10 cellular contexts compared by ENCODE assay signal in the genomic region with DNA sequence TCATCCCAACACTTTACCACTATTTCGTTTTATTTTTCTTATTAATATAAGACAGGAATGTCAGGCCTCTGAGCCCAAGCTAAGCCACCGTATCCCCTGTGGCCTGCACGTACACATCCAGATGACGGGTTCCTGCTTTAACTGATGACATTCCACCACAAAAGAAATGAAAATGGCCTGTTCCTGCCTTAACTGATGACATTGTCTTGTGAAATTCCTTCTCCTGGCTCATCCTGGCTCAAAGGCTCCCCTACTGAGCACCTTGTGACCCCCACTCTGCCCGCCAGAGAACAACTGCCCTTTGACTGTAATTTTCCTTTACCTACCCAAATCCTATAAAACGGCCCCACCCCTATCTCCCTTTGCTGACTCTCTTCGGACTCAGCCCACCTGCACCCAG. TPM values are rescaled to one million over a fixed set of nuclear protein-coding genes. Genes with fewer than 3 reads are reported as not detected.
"Had no signal": no experiment of that assay in that cellular context is flagged by ENCODE, and none has a peak within 500 bp of the region (broad histone marks: within the 10 kb centered on the region; RNA-seq: fewer than 3 reads in every experiment).

No MANE protein-coding gene starts in this region.

RNA-seq across cellular contexts. Expression of a gene that starts 12.3 kb away (rescaled TPM):
- total RNA-seq: kidney, left colon, left lung, lower lobe of right lung, mononuclear cell, natural killer cell, omental fat pad, pulmonary artery endothelial cell, renal cortical epithelial cell, skeletal muscle tissue had no signal
